ENCODE assay signal across 25 cellular contexts in genomic region chr13:32272021-32272695, GRCh38. TPM values are rescaled to one million over a fixed set of nuclear protein-coding genes. Genes with fewer than 3 reads are reported as not detected.
DNase-seq lines count a peak whose midpoint lies in the region; ATAC-seq lines count a peak whose summit lies in the region.
"Had no signal": no experiment of that assay in that cellular context is flagged by ENCODE, and none has a peak within 500 bp of the region (broad histone marks: within the 10 kb centered on the region; RNA-seq: fewer than 3 reads in every experiment).

No MANE protein-coding gene starts in this region.

- intact Hi-C loops in posterior cingulate gyrus (cut with DNase I): no loop called here

- DNase-seq in activated CD4-positive, alpha-beta T cell treated with anti-CD3 and anti-CD28 coated beads for 48 hours: peak; percentile 11
- DNase-seq in activated CD4-positive, alpha-beta T cell treated with anti-CD3 and anti-CD28 coated beads, Interleukin-2, amount 50 U/mL, for 1 hour: no peak
- DNase-seq in Ammon's horn (ENCODE audit: low spot score) (peak; percentile 16), fibroblast of gingiva (ENCODE audit: low read depth) (peak; percentile 8), foreskin melanocyte (no peak), posterior cingulate gyrus (no peak)
- DNase-seq: 8988T; body of pancreas; CD4-positive, alpha-beta T cell; effector memory CD4-positive, alpha-beta T cell; EL; lower lobe of right lung; NCI-H1105 treated with DMSO at 0.1 percent for 48 hours; NCI-H2081; NCI-H345; NCI-H774; substantia nigra; upper lobe of right lung; WERI-Rb-1 had no signal

- H3K27ac Mint-ChIP-seq in activated T-helper 17 cell treated with anti-CD3 and anti-CD28 coated beads, Interleukin-2, amount 50 U/mL, for 72 hours: peak overlapping the region; percentile 82
- H3K27ac Mint-ChIP-seq: CD4-positive, alpha-beta T cell; progenitor cell of endocrine pancreas had no signal

- no peaks in the 10 kb centered on the region for H3K9me3 Mint-ChIP-seq in activated T-helper 17 cell treated with anti-CD3 and anti-CD28 coated beads, Interleukin-2, amount 50 U/mL, for 72 hours
- H3K9me3 Mint-ChIP-seq: CD4-positive, alpha-beta T cell; neural crest cell had no signal

- peaks cover 47% of the 10 kb centered on the region for H3K36me3 Mint-ChIP-seq in activated T-helper 17 cell treated with anti-CD3 and anti-CD28 coated beads, Interleukin-2, amount 50 U/mL, for 72 hours (ENCODE audit: low read depth)

- peak; percentile 82 for ATAC-seq in activated T-helper 17 cell treated with anti-CD3 and anti-CD28 coated beads, Interleukin-2, amount 50 U/mL, for 72 hours (replicated peaks)
- no peak for ATAC-seq in HG02870 (IDR thresholded peaks at IDR 0.05; ENCODE audit: unreplicated experiment)
- ATAC-seq: body of pancreas, esophagus mucosa, lower lobe of right lung, upper lobe of right lung had no signal

- no peaks in the 10 kb centered on the region for H3K27me3 Mint-ChIP-seq in activated T-helper 17 cell treated with anti-CD3 and anti-CD28 coated beads, Interleukin-2, amount 50 U/mL, for 72 hours
- H3K27me3 Mint-ChIP-seq: CD4-positive, alpha-beta T cell; progenitor cell of endocrine pancreas had no signal

- peak overlapping the region; percentile 43 for H3K4me3 Mint-ChIP-seq in activated T-helper 17 cell treated with anti-CD3 and anti-CD28 coated beads, Interleukin-2, amount 50 U/mL, for 72 hours
- H3K4me3 Mint-ChIP-seq: CD4-positive, alpha-beta T cell; neural crest cell had no signal

- H3K4me1 Mint-ChIP-seq in activated T-helper 17 cell treated with anti-CD3 and anti-CD28 coated beads, Interleukin-2, amount 50 U/mL, for 72 hours: peaks cover 5% of the 10 kb centered on the region
- H3K4me1 Mint-ChIP-seq: neural crest cell had no signal

RNA-seq across cellular contexts. Expression of gene ZAR1L, which starts 43.0 kb away (rescaled TPM):
- under 1 TPM in 1 of 2 donors, not detected in 1; 0.19 TPM for total RNA-seq in activated T-helper 17 cell treated with anti-CD3 and anti-CD28 coated beads, Interleukin-2, amount 50 U/mL, for 72 hours
- total RNA-seq: body of pancreas; CD4-positive, alpha-beta T cell; esophagus mucosa; glomerular endothelial cell; lower lobe of right lung; progenitor cell of endocrine pancreas; upper lobe of right lung had no signal

RNA-seq across cellular contexts. Expression of gene BRCA2, which starts 43.1 kb away (rescaled TPM):
- total RNA-seq in activated T-helper 17 cell treated with anti-CD3 and anti-CD28 coated beads, Interleukin-2, amount 50 U/mL, for 72 hours: 10 to 100 TPM; 27.7 to 28.5 TPM

Comparison
In these comparisons a context has a peak if more than half of its experiments do, and no peak if none do; other contexts are left out.
1. DNase-seq: peak in activated CD4-positive, alpha-beta T cell treated with anti-CD3 and anti-CD28 coated beads for 48 hours (single experiment), Ammon's horn (single experiment) and fibroblast of gingiva (single experiment); none in activated CD4-positive, alpha-beta T cell treated with anti-CD3 and anti-CD28 coated beads, Interleukin-2, amount 50 U/mL, for 1 hour (single experiment), foreskin melanocyte (single experiment) and posterior cingulate gyrus (0 of 10).